ENCODE assay signal across 3 cellular contexts in genomic region chr22:25143161-25144076, GRCh38.
A peak's percentile ranks its signal among the peaks of the same experiment; 100 is the strongest.
TF ChIP-seq lines count a peak whose summit lies in the region.

No MANE protein-coding gene starts in this region.

TF ChIP-seq in A549, 52 proteins besides CTCF, POLR2A, EP300 and RAD21:
- 0 out of 2 replicates have a peak, but pooled peaks have one; percentile 55 for TF ChIP-seq KDM1A (IDR thresholded peaks at IDR 0.05; ENCODE audit: low read depth)
- TF ChIP-seq E2F6 (IDR thresholded peaks at IDR 0.05; ENCODE audit: borderline replicate concordance, low read depth), result no peak
- TF ChIP-seq PHF8 (IDR thresholded peaks at IDR 0.05; ENCODE audit: borderline replicate concordance, low read depth), result no peak
- TF ChIP-seq PBX3 (IDR thresholded peaks at IDR 0.05), result no peak
- no peak for TF ChIP-seq CBX8 (IDR thresholded peaks at IDR 0.05)
- TF ChIP-seq JUNB (IDR thresholded peaks at IDR 0.05), result no peak
- no peak for TF ChIP-seq CBX2 (IDR thresholded peaks at IDR 0.05; ENCODE audit: borderline replicate concordance, low read depth)
- TF ChIP-seq ZFP36 (IDR thresholded peaks at IDR 0.05; ENCODE audit: borderline replicate concordance, partially characterized antibody), result peak; percentile 71
TF ChIP-seq in A549: peak in this region for 2.

TF ChIP-seq in H1, 55 proteins besides CTCF, POLR2A, EP300 and RAD21:
- TF ChIP-seq KDM1A (IDR thresholded peaks at IDR 0.05; ENCODE audit: borderline replicate concordance, low read length) (peak; percentile 93), CBX5 (IDR thresholded peaks at IDR 0.05; ENCODE audit: low read depth, low read length) (no peak)

TF ChIP-seq in neural cell, 6 proteins besides CTCF, POLR2A, EP300 and RAD21:
- no peak for TF ChIP-seq TAF1 (IDR thresholded peaks at IDR 0.05; ENCODE audit: low read depth)
- no peak for TF ChIP-seq POLR2AphosphoS5 (IDR thresholded peaks at IDR 0.05)
- no peak for TF ChIP-seq MXI1 (conservative IDR thresholded peaks at IDR 0.05; ENCODE audit: poor library complexity, severe bottlenecking)
- no peak for TF ChIP-seq SMC3 (conservative IDR thresholded peaks at IDR 0.05; ENCODE audit: poor library complexity)
- TF ChIP-seq REST (IDR thresholded peaks at IDR 0.05; ENCODE audit: borderline replicate concordance), result no peak
- no peak for TF ChIP-seq EZH2 (IDR thresholded peaks at IDR 0.05; ENCODE audit: borderline replicate concordance, insufficient read depth, low read length, poor library complexity, severe bottlenecking)
